20 cellular contexts compared by ENCODE assay signal in genomic region chr4:51958199-51958968, GRCh38.
"Had no signal": no experiment of that assay in that cellular context is flagged by ENCODE, and none has a peak within 500 bp of the region (broad histone marks: within the 10 kb centered on the region; RNA-seq: fewer than 3 reads in every experiment).

No MANE protein-coding gene starts in this region.

- H3K27ac ChIP-seq: colonic mucosa, pancreas, right lobe of liver, suprapubic skin, transverse colon, vagina had no signal

- H3K36me3 Mint-ChIP-seq: naive thymus-derived CD4-positive, alpha-beta T cell; stimulated activated naive B cell treated with anti-CD40 and anti-IgM and Interleukin-4, amounts not matched to agents 10 μg/mL and 1 μg/mL and 100 μg/mL, for 72 hours had no signal

- H3K4me1 Mint-ChIP-seq: naive thymus-derived CD4-positive, alpha-beta T cell; nephron; stimulated activated naive B cell treated with anti-CD40 and anti-IgM and Interleukin-4, amounts not matched to agents 10 μg/mL and 1 μg/mL and 100 μg/mL, for 72 hours had no signal

- H3K27me3 ChIP-seq: colonic mucosa, pancreas, right lobe of liver, suprapubic skin, transverse colon, vagina had no signal

- H3K4me3 Mint-ChIP-seq: dendritic cell treated with granulocyte-macrophage colony-stimulating factor and Interleukin-4, amounts not matched to agents 40 ng/mL and 50 ng/mL, for 4 days; effector memory CD8-positive, alpha-beta T cell; naive thymus-derived CD4-positive, alpha-beta T cell; nephron; stimulated activated naive B cell treated with anti-CD40 and anti-IgM and Interleukin-4, amounts not matched to agents 10 μg/mL and 1 μg/mL and 100 μg/mL, for 72 hours; stimulated activated naive CD8-positive, alpha-beta T cell treated with anti-CD3 and anti-CD28 coated beads, Interleukin-15, Interleukin-2, amounts not matched to agents 100 ng/mL and 50 ng/mL, for 24 hours had no signal

- H3K27ac Mint-ChIP-seq: dendritic cell treated with granulocyte-macrophage colony-stimulating factor and Interleukin-4, amounts not matched to agents 40 ng/mL and 50 ng/mL, for 4 days; effector memory CD8-positive, alpha-beta T cell; naive thymus-derived CD4-positive, alpha-beta T cell; nephron; stimulated activated naive B cell treated with anti-CD40 and anti-IgM and Interleukin-4, amounts not matched to agents 10 μg/mL and 1 μg/mL and 100 μg/mL, for 72 hours; stimulated activated naive CD8-positive, alpha-beta T cell treated with anti-CD3 and anti-CD28 coated beads, Interleukin-15, Interleukin-2, amounts not matched to agents 100 ng/mL and 50 ng/mL, for 24 hours had no signal

- H3K9me3 ChIP-seq: colonic mucosa, pancreas, right lobe of liver, suprapubic skin, transverse colon, vagina had no signal

- H3K4me3 ChIP-seq: colonic mucosa, lung, pancreas, right lobe of liver, suprapubic skin, transverse colon, vagina had no signal

- H3K36me3 ChIP-seq: colonic mucosa, pancreas, right lobe of liver, suprapubic skin, transverse colon, vagina had no signal

- ATAC-seq: effector memory CD8-positive, alpha-beta T cell; naive thymus-derived CD4-positive, alpha-beta T cell; pancreas had no signal

- H3K9me3 Mint-ChIP-seq: effector memory CD8-positive, alpha-beta T cell; nephron; stimulated activated naive CD8-positive, alpha-beta T cell treated with anti-CD3 and anti-CD28 coated beads, Interleukin-15, Interleukin-2, amounts not matched to agents 100 ng/mL and 50 ng/mL, for 24 hours had no signal

- H3K27me3 Mint-ChIP-seq: dendritic cell treated with granulocyte-macrophage colony-stimulating factor and Interleukin-4, amounts not matched to agents 40 ng/mL and 50 ng/mL, for 4 days had no signal

- DNase-seq: colonic mucosa; effector memory CD8-positive, alpha-beta T cell; mesenchymal stem cell; midbrain; naive thymus-derived CD4-positive, alpha-beta T cell; occipital lobe; pancreas; retina; right lobe of liver; small intestine; stimulated activated CD4-positive, alpha-beta T cell treated with anti-CD3 and anti-CD28 coated beads, Interleukin-15, amount 100 ng/mL, for 24 hours; stimulated activated CD4-positive, alpha-beta T cell treated with anti-CD3 and anti-CD28 coated beads, Interleukin-2, amount 100 ng/mL, for 48 hours; stimulated activated naive B cell treated with anti-CD40 and anti-IgM and Interleukin-4, amounts not matched to agents 10 μg/mL and 1 μg/mL and 100 μg/mL, for 72 hours; transverse colon had no signal
